In genomic region chr3:112293368-112294321, GRCh38 we compare ENCODE assay signal across 8 cellular contexts. TPM values are rescaled to one million over a fixed set of nuclear protein-coding genes. Genes with fewer than 3 reads are reported as not detected.
A peak's percentile ranks its signal among the peaks of the same experiment; 100 is the strongest.
DNase-seq lines count a peak whose midpoint lies in the region; ATAC-seq and TF ChIP-seq lines count a peak whose summit lies in the region.

TSS of gene SLC9C1 (minus strand) at chr3:112294216. CDS start at chr3:112286791, 7,425 bp downstream.

- no CpG with 5 or more reads among the region's 15 CpGs for WGBS in H9 (ENCODE audit: extremely low coverage, insufficient read length, low lambda C conversion rate)

- intact Hi-C loops in dendritic cell treated with granulocyte-macrophage colony-stimulating factor and Interleukin-4, amounts not matched to agents 40 ng/mL and 50 ng/mL, for 4 days (cut with micrococcal nuclease), result loop anchor here (1.0 kb wide), 1 partner anchor 226 kb away; no protein-coding TSS in a partner anchor

- H3K9me3 Mint-ChIP-seq in H9, result peaks cover 10 to 19% of the 10 kb centered on the region in 2 experiments; a peak in 4 of 5 replicates
- H3K9me3 Mint-ChIP-seq in dendritic cell treated with granulocyte-macrophage colony-stimulating factor and Interleukin-4, amounts not matched to agents 40 ng/mL and 50 ng/mL, for 4 days, result no peaks in the 10 kb centered on the region
- H3K9me3 Mint-ChIP-seq in stimulated activated naive CD8-positive, alpha-beta T cell treated with anti-CD3 and anti-CD28 coated beads, Interleukin-15, amount 100 ng/mL, for 72 hours, result no peaks in the 10 kb centered on the region

- no peak within 1 kb of the TSS for H3K56ac ChIP-seq in H9 (ENCODE audit: insufficient read length, low read depth, low read length)

- H2AFZ ChIP-seq in H9 (ENCODE audit: low read length), result no peak within 1 kb of the TSS

- no peak within 1 kb of the TSS for H3K27ac ChIP-seq in H9 (ENCODE audit: insufficient read length, low read depth, low read length)

- H2BK5ac ChIP-seq in H9 (ENCODE audit: insufficient read length, low read length), result no peak within 1 kb of the TSS

- H3K4me1 Mint-ChIP-seq in H9, result peaks cover 19 to 37% of the 10 kb centered on the region in 2 experiments
- H3K4me1 Mint-ChIP-seq in dendritic cell treated with granulocyte-macrophage colony-stimulating factor and Interleukin-4, amounts not matched to agents 40 ng/mL and 50 ng/mL, for 4 days (ENCODE audit: low read depth), result peaks cover 19% of the 10 kb centered on the region
- H3K4me1 Mint-ChIP-seq in stimulated activated naive CD8-positive, alpha-beta T cell treated with anti-CD3 and anti-CD28 coated beads, Interleukin-15, amount 100 ng/mL, for 72 hours, result peaks cover 24% of the 10 kb centered on the region

- no peaks in the 10 kb centered on the region for H3K9me3 ChIP-seq in H9 (ENCODE audit: control insufficient read depth, low read depth, low read length)

- H3K79me1 ChIP-seq in H9 (ENCODE audit: insufficient read depth, low read depth, low read length, poor library complexity, severe bottlenecking), result no peaks in the 10 kb centered on the region

- peak within 1 kb of the TSS; percentile 36 for H2BK120ac ChIP-seq in H9 (ENCODE audit: low read depth, low read length, poor library complexity, severe bottlenecking)

- no peak within 1 kb of the TSS for H4K8ac ChIP-seq in H9 (replicated peaks; ENCODE audit: insufficient read length, low read depth, low read length)

- peak within 1 kb of the TSS; percentile 27; the same call in 1 of the 2 replicates for H3K14ac ChIP-seq in H9 (ENCODE audit: insufficient read depth, low read length)

- DNase-seq in DMS 273 (lab: John Stamatoyannopoulos, UW; ENCODE audit: unreplicated experiment) (peak; percentile 77), DMS 273 treated with DMSO at 0.1 percent for 48 hours (lab: John Stamatoyannopoulos, UW) (no peak), H9 (peak; percentile 67), NB4 (ENCODE audit: low read depth) (peak; percentile 73), SW 1271 (lab: John Stamatoyannopoulos, UW) (peak; percentile 8 to 60), left lobe of liver (ENCODE audit: low spot score) (no peak)
- DNase-seq in stimulated activated naive CD8-positive, alpha-beta T cell treated with anti-CD3 and anti-CD28 coated beads, Interleukin-15, amount 100 ng/mL, for 72 hours, result peak in 1 of 2 donors; percentile 30

- H3K79me2 ChIP-seq in H9 (ENCODE audit: insufficient read depth, low read length), result no peaks in the 10 kb centered on the region

- peak within 1 kb of the TSS; percentile 60 for H2BK20ac ChIP-seq in H9 (ENCODE audit: low read depth, low read length, poor library complexity, severe bottlenecking)

- TF ChIP-seq CTCF in H9 (conservative IDR thresholded peaks at IDR 0.05) (peak; percentile 84), NB4 (IDR thresholded peaks at IDR 0.05; ENCODE audit: low read depth, low read length) (peak; percentile 45)

- H3K4me1 ChIP-seq in H9 (ENCODE audit: insufficient read depth, low read length), result no peaks in the 10 kb centered on the region; the same call in 1 of the 2 replicates

- H3K27ac Mint-ChIP-seq in H9, result peak within 1 kb of the TSS; percentile 59 to 92 (median 84)
- no peak within 1 kb of the TSS for H3K27ac Mint-ChIP-seq in dendritic cell treated with granulocyte-macrophage colony-stimulating factor and Interleukin-4, amounts not matched to agents 40 ng/mL and 50 ng/mL, for 4 days
- H3K27ac Mint-ChIP-seq in stimulated activated naive CD8-positive, alpha-beta T cell treated with anti-CD3 and anti-CD28 coated beads, Interleukin-15, amount 100 ng/mL, for 72 hours, result peak within 1 kb of the TSS in 1 of 2 donors; percentile 80

- no peak within 1 kb of the TSS for H3T11ph ChIP-seq in H9 (ENCODE audit: low read length)

- H4K91ac ChIP-seq in H9 (ENCODE audit: insufficient read length, low read depth, low read length), result no peak within 1 kb of the TSS

- H3K4ac ChIP-seq in H9 (ENCODE audit: low read depth, low read length), result no peak within 1 kb of the TSS; the same call in 1 of the 2 replicates

- H3K4me2 ChIP-seq in H9 (ENCODE audit: insufficient read depth, insufficient read length, low read length), result peak within 1 kb of the TSS; percentile 30

- peak within 1 kb of the TSS; percentile 75; the same call in 1 of the 2 replicates for H2BK15ac ChIP-seq in H9 (ENCODE audit: low read depth, low read length)

- peak; percentile 92 for ATAC-seq in left lobe of liver
- peak; percentile 81 for ATAC-seq in stimulated activated naive CD8-positive, alpha-beta T cell treated with anti-CD3 and anti-CD28 coated beads, Interleukin-15, amount 100 ng/mL, for 72 hours

- no peak within 1 kb of the TSS for H2BK12ac ChIP-seq in H9 (ENCODE audit: insufficient read length, low read depth, low read length)

- H3K4me3 ChIP-seq in NB4 (ENCODE audit: low read depth, low read length), result no peak within 1 kb of the TSS

- H3K23ac ChIP-seq in H9 (ENCODE audit: insufficient read length, low read depth, low read length), result no peak within 1 kb of the TSS

- no peaks in the 10 kb centered on the region for H3K27me3 ChIP-seq in H9 (ENCODE audit: insufficient read depth, low read length)

- no peaks in the 10 kb centered on the region for H4K20me1 ChIP-seq in H9 (ENCODE audit: control insufficient read depth, insufficient read depth, insufficient read length)

- H3K27me3 Mint-ChIP-seq in H9 (ENCODE audit: low read depth), result no peaks in the 10 kb centered on the region
- no peaks in the 10 kb centered on the region for H3K27me3 Mint-ChIP-seq in dendritic cell treated with granulocyte-macrophage colony-stimulating factor and Interleukin-4, amounts not matched to agents 40 ng/mL and 50 ng/mL, for 4 days
- H3K27me3 Mint-ChIP-seq in stimulated activated naive CD8-positive, alpha-beta T cell treated with anti-CD3 and anti-CD28 coated beads, Interleukin-15, amount 100 ng/mL, for 72 hours, result no peaks in the 10 kb centered on the region

- H3K9ac ChIP-seq in H9 (ENCODE audit: extremely low read depth, insufficient read length, low read length), result no peak within 1 kb of the TSS

- H3K36me3 Mint-ChIP-seq in H9 (ENCODE audit: insufficient read depth in 1 of 3, low read depth in 3 of 3), result peaks cover 1 to 44% (median 19%) of the 10 kb centered on the region in 3 experiments; a peak in 6 of 7 replicates
- no peaks in the 10 kb centered on the region for H3K36me3 Mint-ChIP-seq in dendritic cell treated with granulocyte-macrophage colony-stimulating factor and Interleukin-4, amounts not matched to agents 40 ng/mL and 50 ng/mL, for 4 days (ENCODE audit: low read depth)

- H3K23me2 ChIP-seq in H9 (ENCODE audit: insufficient read length, low read depth, low read length, poor library complexity, severe bottlenecking), result peaks cover 3% of the 10 kb centered on the region

- no peak within 1 kb of the TSS for H4K5ac ChIP-seq in H9 (ENCODE audit: insufficient read length, low read depth, low read length)

- no peak within 1 kb of the TSS for H2AK5ac ChIP-seq in H9 (ENCODE audit: insufficient read length, low read length)

- peak within 1 kb of the TSS; percentile 47 for H3K18ac ChIP-seq in H9 (ENCODE audit: insufficient read length, low read depth, low read length)

- no peak for TF ChIP-seq POLR2A in NB4 (IDR thresholded peaks at IDR 0.05; ENCODE audit: extremely low read depth, insufficient read length)

- H3K4me3 Mint-ChIP-seq in H9, result peak within 1 kb of the TSS; percentile 42 to 56; a peak in 4 of 5 replicates
- H3K4me3 Mint-ChIP-seq in dendritic cell treated with granulocyte-macrophage colony-stimulating factor and Interleukin-4, amounts not matched to agents 40 ng/mL and 50 ng/mL, for 4 days, result peak within 1 kb of the TSS; percentile 59
- H3K4me3 Mint-ChIP-seq in stimulated activated naive CD8-positive, alpha-beta T cell treated with anti-CD3 and anti-CD28 coated beads, Interleukin-15, amount 100 ng/mL, for 72 hours, result peak within 1 kb of the TSS; percentile 48 to 67

RNA-seq across cellular contexts. Expression of gene SLC9C1, which starts in this region (rescaled TPM):
- total RNA-seq in H9 (2021) (0.15 and 0.50 TPM in 2 replicates), left lobe of liver (not detected)

Comparison
In these comparisons a context has a peak if more than half of its experiments do, and no peak if none do; other contexts are left out.
1. DNase-seq: peak in DMS 273 (single experiment), NB4 (single experiment) and SW 1271 (2 of 2); none in DMS 273 treated with DMSO at 0.1 percent for 48 hours (single experiment) and left lobe of liver (single experiment).
2. Peak in DNase-seq and H3K4me2 ChIP-seq in H9; RNA of the gene not detected or under 1 TPM.
3. Peak in ATAC-seq in left lobe of liver; RNA of the gene not detected or under 1 TPM.
4. Peak in every context shown above with its lines, with median percentiles within 50 percentile points of each other: H3K4me3 Mint-ChIP-seq.